ENCODE assay signal across 8 cellular contexts in the genomic region with DNA sequence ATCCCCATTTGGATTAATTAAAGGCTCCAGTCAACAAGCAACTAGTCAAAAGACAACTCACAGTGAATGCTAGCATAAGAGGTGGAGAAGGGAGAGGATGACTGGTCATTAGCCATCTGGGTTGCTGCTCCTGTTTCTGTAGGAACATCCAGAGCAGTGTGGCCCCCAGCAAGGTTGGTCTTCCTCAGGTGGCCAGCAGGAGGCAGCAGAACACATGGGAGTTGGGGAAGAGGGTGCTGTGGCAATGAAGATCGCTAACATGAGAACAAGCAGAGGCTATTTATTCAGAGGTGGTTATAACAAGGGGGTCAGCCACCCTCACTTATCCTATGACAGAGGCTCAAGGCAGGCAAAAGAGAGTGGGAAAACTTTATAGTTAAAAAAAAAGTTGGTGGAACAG. TPM values are rescaled to one million over a fixed set of nuclear protein-coding genes. Genes with fewer than 3 reads are reported as not detected.
A peak's percentile ranks its signal among the peaks of the same experiment; 100 is the strongest.
DNase-seq lines count a peak whose midpoint lies in the region; ATAC-seq, FAIRE-seq and TF ChIP-seq lines count a peak whose summit lies in the region.

No MANE protein-coding gene starts in this region.

- no peaks in the 10 kb centered on the region for H3K36me3 Mint-ChIP-seq in natural killer cell

- ATAC-seq in HG02678 (IDR thresholded peaks at IDR 0.05; ENCODE audit: unreplicated experiment) (peak; percentile 81), natural killer cell (peak; percentile 74 to 95 (median 91))

- no peaks in the 10 kb centered on the region for H3K36me3 ChIP-seq in tibial artery

- H3K4me3 ChIP-seq in tibial artery = no peak overlapping the region

- no peak for FAIRE-seq in H54 (lab: Jason Lieb, UNC)

- H3K27ac ChIP-seq in tibial artery = no peak overlapping the region

- no peaks in the 10 kb centered on the region for H3K9me3 Mint-ChIP-seq in natural killer cell

- peaks cover 0 to 6% of the 10 kb centered on the region in 2 donors for H3K4me1 Mint-ChIP-seq in natural killer cell

- H3K27me3 ChIP-seq in tibial artery = no peaks in the 10 kb centered on the region

- no peak overlapping the region for H3K4me3 Mint-ChIP-seq in natural killer cell

- TF ChIP-seq CTCF in natural killer cell (IDR thresholded peaks at IDR 0.05) (peak; percentile 71), tibial artery (IDR thresholded peaks at IDR 0.05) (no peak)

- peak; percentile 74 for DNase-seq in activated effector memory CD4-positive, alpha-beta T cell treated with anti-CD3 and anti-CD28 coated beads, Interleukin-2, amount 50 U/mL, for 16 hours
- DNase-seq in activated effector memory CD4-positive, alpha-beta T cell treated with Interleukin-2 at 50 U/mL for 16 hours = no peak
- peak; percentile 7 for DNase-seq in NOMO-1 treated with dmso at 0.1 percent for 144 hours (lab: John Stamatoyannopoulos, UW; ENCODE audit: unreplicated experiment)
- DNase-seq in amniotic epithelial cell (ENCODE audit: low read depth) = peak; percentile 25
- DNase-seq in natural killer cell = peak; percentile 57
- DNase-seq in H54 (ENCODE audit: insufficient read length, low spot score) = no peak
- no peak for DNase-seq in tibial artery

- peaks cover 0 to 11% (median 0%) of the 10 kb centered on the region in 3 donors for H3K9me3 ChIP-seq in tibial artery

- no peak overlapping the region for H3K27ac Mint-ChIP-seq in natural killer cell

- TF ChIP-seq POLR2A in H54 (IDR thresholded peaks at IDR 0.05; ENCODE audit: low read depth, low read length) = no peak

- intact Hi-C loops in natural killer cell (cut with micrococcal nuclease) = loop anchor here (1.0 kb wide), 1 partner anchor 179 kb away; no protein-coding TSS in a partner anchor
- intact Hi-C loops in tibial artery (cut with DNase I; ENCODE audit: low total_unique reads) = no loop called here

- H3K27me3 Mint-ChIP-seq in natural killer cell (ENCODE audit: low read depth in 2 of 2) = peaks cover 10 to 19% of the 10 kb centered on the region in 2 donors

- H3K4me1 ChIP-seq in tibial artery = no peaks in the 10 kb centered on the region

RNA-seq across cellular contexts. Expression of a gene that starts 21.3 kb away (rescaled TPM):
- not detected for total RNA-seq in natural killer cell

Comparison
In these comparisons a context has a peak if more than half of its experiments do, and no peak if none do; other contexts are left out.
1. DNase-seq: peak in activated effector memory CD4-positive, alpha-beta T cell treated with anti-CD3 and anti-CD28 coated beads, Interleukin-2, amount 50 U/mL, for 16 hours (single experiment), NOMO-1 treated with dmso at 0.1 percent for 144 hours (single experiment), amniotic epithelial cell (single experiment) and natural killer cell (single experiment); none in activated effector memory CD4-positive, alpha-beta T cell treated with Interleukin-2 at 50 U/mL for 16 hours (single experiment), H54 (single experiment) and tibial artery (0 of 2).